ENCODE assay signal across 18 cellular contexts in genomic region chr1:99942723-99943122, GRCh38.
"Had no signal": no experiment of that assay in that cellular context is flagged by ENCODE, and none has a peak within 500 bp of the region (broad histone marks: within the 10 kb centered on the region; RNA-seq: fewer than 3 reads in every experiment).

No MANE protein-coding gene starts in this region.

- H3K36me3 ChIP-seq: spleen, thoracic aorta, uterus had no signal

- H3K27ac ChIP-seq: body of pancreas, coronary artery, spleen, thoracic aorta, uterus had no signal

- H3K9me3 Mint-ChIP-seq: activated CD4-positive, alpha-beta T cell treated with anti-CD3 and anti-CD28 coated beads, Interleukin-2, amount 10 ng/mL, durations not matched to agents 7 days and 5 days; activated naive CD8-positive, alpha-beta T cell treated with anti-CD3 and anti-CD28 coated beads, Interleukin-2, amount 10 ng/mL, durations not matched to agents 7 days and 5 days; activated T-cell treated with anti-CD3 and anti-CD28 coated beads, Interleukin-2, amount 50 U/mL, for 24 hours; activated T-helper 2 cell treated with anti-CD3 and anti-CD28 coated beads, Interferon-gamma antibody, Interleukin-2, Interleukin-4, amounts not matched to agents 10 μg/mL and 5 μg/mL and 100 μg/mL, durations not matched to agents 14 hours and 24 hours and 36 hours; central memory CD8-positive, alpha-beta T cell; neural crest cell; stimulated activated memory B cell treated with anti-CD40 and anti-IgM and Interleukin-4, amounts not matched to agents 10 μg/mL and 1 μg/mL and 100 μg/mL, for 72 hours; T-cell had no signal

- H3K4me1 Mint-ChIP-seq: activated CD4-positive, alpha-beta T cell treated with anti-CD3 and anti-CD28 coated beads, Interleukin-2, amount 10 ng/mL, durations not matched to agents 7 days and 5 days; activated naive CD8-positive, alpha-beta T cell treated with anti-CD3 and anti-CD28 coated beads, Interleukin-2, amount 10 ng/mL, durations not matched to agents 7 days and 5 days; central memory CD8-positive, alpha-beta T cell; neural crest cell; stimulated activated memory B cell treated with anti-CD40 and anti-IgM and Interleukin-4, amounts not matched to agents 10 μg/mL and 1 μg/mL and 100 μg/mL, for 72 hours; T-cell had no signal

- H3K9me3 ChIP-seq: body of pancreas, spleen, thoracic aorta, uterus had no signal

- H3K4me1 ChIP-seq: body of pancreas, spleen, uterus had no signal

- H3K4me3 ChIP-seq: body of pancreas, coronary artery, spleen, thoracic aorta, uterus had no signal

- H3K4me3 Mint-ChIP-seq: activated CD4-positive, alpha-beta T cell treated with anti-CD3 and anti-CD28 coated beads, Interleukin-2, amount 10 ng/mL, durations not matched to agents 7 days and 5 days; activated CD8-positive, alpha-beta T cell treated with anti-CD3 and anti-CD28 coated beads, Interleukin-2, amount 10 ng/mL, durations not matched to agents 7 days and 5 days; activated naive CD8-positive, alpha-beta T cell treated with anti-CD3 and anti-CD28 coated beads, Interleukin-2, amount 10 ng/mL, durations not matched to agents 7 days and 5 days; activated T-cell treated with anti-CD3 and anti-CD28 coated beads, Interleukin-2, amount 50 U/mL, for 24 hours; central memory CD8-positive, alpha-beta T cell; neural crest cell; stimulated activated memory B cell treated with anti-CD40 and anti-IgM and Interleukin-4, amounts not matched to agents 10 μg/mL and 1 μg/mL and 100 μg/mL, for 72 hours; T-cell had no signal

- H3K27ac Mint-ChIP-seq: activated CD4-positive, alpha-beta T cell treated with anti-CD3 and anti-CD28 coated beads, Interleukin-2, amount 10 ng/mL, durations not matched to agents 7 days and 5 days; activated CD8-positive, alpha-beta T cell treated with anti-CD3 and anti-CD28 coated beads, Interleukin-2, amount 10 ng/mL, durations not matched to agents 7 days and 5 days; activated naive CD8-positive, alpha-beta T cell treated with anti-CD3 and anti-CD28 coated beads, Interleukin-2, amount 10 ng/mL, durations not matched to agents 7 days and 5 days; activated T-cell treated with anti-CD3 and anti-CD28 coated beads, Interleukin-2, amount 50 U/mL, for 24 hours; activated T-helper 2 cell treated with anti-CD3 and anti-CD28 coated beads, Interferon-gamma antibody, Interleukin-2, Interleukin-4, amounts not matched to agents 10 μg/mL and 5 μg/mL and 100 μg/mL, durations not matched to agents 14 hours and 24 hours and 36 hours; stimulated activated memory B cell treated with anti-CD40 and anti-IgM and Interleukin-4, amounts not matched to agents 10 μg/mL and 1 μg/mL and 100 μg/mL, for 72 hours; T-cell had no signal

- H3K27me3 Mint-ChIP-seq: activated naive CD8-positive, alpha-beta T cell treated with anti-CD3 and anti-CD28 coated beads, Interleukin-2, amount 10 ng/mL, durations not matched to agents 7 days and 5 days; activated T-cell treated with anti-CD3 and anti-CD28 coated beads, Interleukin-2, amount 50 U/mL, for 24 hours; stimulated activated memory B cell treated with anti-CD40 and anti-IgM and Interleukin-4, amounts not matched to agents 10 μg/mL and 1 μg/mL and 100 μg/mL, for 72 hours had no signal

- H3K27me3 ChIP-seq: body of pancreas, spleen, uterus had no signal

- DNase-seq: activated CD4-positive, alpha-beta T cell treated with anti-CD3 and anti-CD28 coated beads, Interleukin-2, amount 10 ng/mL, durations not matched to agents 7 days and 5 days; activated CD8-positive, alpha-beta T cell treated with anti-CD3 and anti-CD28 coated beads, Interleukin-2, amount 10 ng/mL, durations not matched to agents 7 days and 5 days; activated naive CD4-positive, alpha-beta T cell treated with Interleukin-2 at 50 U/mL for 16 hours; activated naive CD8-positive, alpha-beta T cell treated with anti-CD3 and anti-CD28 coated beads, Interleukin-2, amount 10 ng/mL, durations not matched to agents 7 days and 5 days; activated T-cell treated with anti-CD3 and anti-CD28 coated beads, Interleukin-2, amount 50 U/mL, for 24 hours; amygdala; retina; spleen; stimulated activated CD4-positive, alpha-beta T cell treated with anti-CD3 and anti-CD28 coated beads, Interleukin-4, amount 100 ng/mL, for 4 hours; T-cell; uterus had no signal

- H3K36me3 Mint-ChIP-seq: activated naive CD8-positive, alpha-beta T cell treated with anti-CD3 and anti-CD28 coated beads, Interleukin-2, amount 10 ng/mL, durations not matched to agents 7 days and 5 days; stimulated activated memory B cell treated with anti-CD40 and anti-IgM and Interleukin-4, amounts not matched to agents 10 μg/mL and 1 μg/mL and 100 μg/mL, for 72 hours; T-cell had no signal
